In the genomic region with DNA sequence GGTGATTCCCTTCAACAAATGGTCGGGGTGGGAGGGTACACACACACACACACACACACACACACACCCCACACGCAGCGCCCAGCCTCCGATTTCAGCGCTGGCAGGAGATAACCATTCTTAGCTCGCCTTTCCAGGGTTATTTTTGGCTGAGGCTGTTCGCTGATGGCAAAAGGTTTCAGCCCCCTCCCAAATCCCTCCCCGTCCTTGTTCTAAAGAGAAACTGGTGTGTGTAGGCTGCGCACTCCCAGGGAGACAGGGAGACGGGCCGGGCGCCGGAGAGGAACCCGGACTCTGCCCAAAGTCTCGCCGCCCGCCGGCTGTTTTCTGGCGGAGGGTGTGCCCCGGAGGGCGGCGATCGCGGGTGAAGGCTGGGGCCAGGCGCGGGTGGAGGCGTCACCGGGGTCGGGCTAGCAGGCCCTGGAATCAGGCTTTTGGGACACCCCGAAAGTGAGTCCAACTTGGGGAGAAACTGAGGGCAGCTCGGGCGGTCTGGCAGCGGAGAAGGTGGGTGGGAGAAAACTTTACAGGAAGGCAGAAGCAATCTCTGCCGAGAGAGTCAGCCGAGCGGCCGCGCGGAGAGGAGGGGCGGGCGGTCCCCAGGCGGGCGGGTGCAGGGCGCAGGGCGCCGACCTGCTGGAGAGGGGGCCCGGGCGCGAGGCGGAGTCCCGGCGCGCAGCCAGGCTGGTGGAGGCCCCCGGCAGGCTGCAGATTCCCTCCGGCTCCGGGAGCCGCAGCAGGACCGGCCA, we compare ENCODE assay signal across 9 cellular contexts. TPM values are rescaled to one million over a fixed set of nuclear protein-coding genes. Genes with fewer than 3 reads are reported as not detected.
A peak's percentile ranks its signal among the peaks of the same experiment; 100 is the strongest.
DNase-seq lines count a peak whose midpoint lies in the region; ATAC-seq, FAIRE-seq and TF ChIP-seq lines count a peak whose summit lies in the region.
"Not testable (repeated sequence)": the region's sequence is repeated elsewhere in the genome, so short reads cannot be mapped to it uniquely, and the experiment has no call there.
"Had no signal": no experiment of that assay in that cellular context is flagged by ENCODE, and none has a peak within 500 bp of the region (broad histone marks: within the 10 kb centered on the region; RNA-seq: fewer than 3 reads in every experiment).

TSS of gene PGM5 (plus strand) at position 242 of the 749 bp plus-strand sequence. CDS start 517 bp downstream, outside the sequence.

- peak within 1 kb of the TSS; percentile 48 for H3K4me3 ChIP-seq in A549
- H3K4me3 ChIP-seq in colonic mucosa = peak within 1 kb of the TSS; percentile 43
- H3K4me3 ChIP-seq in right atrium auricular region = peak within 1 kb of the TSS; percentile 83
- peak within 1 kb of the TSS; percentile 56 to 71 (median 68) for H3K4me3 ChIP-seq in skeletal muscle tissue (ENCODE audit: low read length in 3 of 3)

- not testable (repeated sequence) for H3K36me3 Mint-ChIP-seq in activated CD8-positive, alpha-beta T cell treated with anti-CD3 and anti-CD28 coated beads, Interleukin-2, amount 10 ng/mL, durations not matched to agents 7 days and 5 days (ENCODE audit: low read depth)

- not testable (repeated sequence) for H3K27me3 ChIP-seq in colonic mucosa; right atrium auricular region; skeletal muscle tissue (ENCODE audit: control insufficient read depth in 3 of 3, insufficient read depth in 3 of 3, low read length in 3 of 3)

- H3K4me2 ChIP-seq in A549 = peak within 1 kb of the TSS; percentile 83

- FAIRE-seq in A549 (lab: Jason Lieb, UNC) = not testable (repeated sequence)

- H3K27me3 Mint-ChIP-seq in activated CD8-positive, alpha-beta T cell treated with anti-CD3 and anti-CD28 coated beads, Interleukin-2, amount 10 ng/mL, durations not matched to agents 7 days and 5 days (ENCODE audit: low read depth) = peaks cover 19% of the 10 kb centered on the region

- POLR2A ChIA-PET in A549 (lab: Yijun Ruan, JAX); activated CD8-positive, alpha-beta T cell treated with anti-CD3 and anti-CD28 coated beads, Interleukin-2, amount 10 ng/mL, durations not matched to agents 7 days and 5 days (lab: Charles Lee): not testable (repeated sequence)

- not testable (repeated sequence) for H3K9me3 Mint-ChIP-seq in activated CD8-positive, alpha-beta T cell treated with anti-CD3 and anti-CD28 coated beads, Interleukin-2, amount 10 ng/mL, durations not matched to agents 7 days and 5 days (ENCODE audit: insufficient read depth)

- under 1% methylated on average over 32 of the region's 58 CpGs for WGBS in A549 (ENCODE audit: missing lambda C conversion rate)

- H3K9ac ChIP-seq in colonic mucosa (ENCODE audit: low read depth in 2 of 2, low read length in 2 of 2) = not testable (repeated sequence)
- peak within 1 kb of the TSS; percentile 51 to 81 (median 70) for H3K9ac ChIP-seq in skeletal muscle tissue (ENCODE audit: low read depth in 1 of 3, low read length in 3 of 3)

- ATAC-seq in A549 (peak; percentile 74 to 84), GM18498 (IDR thresholded peaks at IDR 0.05; ENCODE audit: unreplicated experiment) (peak; percentile 72), HG03354 (IDR thresholded peaks at IDR 0.05; ENCODE audit: poor library complexity, severe bottlenecking, unreplicated experiment) (peak; percentile 61)
- ATAC-seq in activated CD8-positive, alpha-beta T cell treated with anti-CD3 and anti-CD28 coated beads, Interleukin-2, amount 10 ng/mL, durations not matched to agents 7 days and 5 days = peak; percentile 72

- not testable (repeated sequence) for TF ChIP-seq POLR2A in A549 (IDR thresholded peaks at IDR 0.05; ENCODE audit: low read length)

- CTCF ChIA-PET in A549 (lab: Yijun Ruan, JAX) = interaction anchor here (0.5 kb wide), 1 partner anchor 151 kb away, joined by 4 read pairs; no protein-coding TSS in a partner anchor
- CTCF ChIA-PET in activated CD8-positive, alpha-beta T cell treated with anti-CD3 and anti-CD28 coated beads, Interleukin-2, amount 10 ng/mL, durations not matched to agents 7 days and 5 days (lab: Charles Lee) = interaction anchor here (0.5 kb wide), 1 partner anchor 214 kb away, joined by 4 read pairs; no protein-coding TSS in a partner anchor

- peak within 1 kb of the TSS; percentile 38 for H3K4me3 Mint-ChIP-seq in activated CD8-positive, alpha-beta T cell treated with anti-CD3 and anti-CD28 coated beads, Interleukin-2, amount 10 ng/mL, durations not matched to agents 7 days and 5 days

- H3K27ac ChIP-seq in A549 = peak within 1 kb of the TSS in 1 of 2 experiments; percentile 41; a peak in 1 of 6 replicates
- not testable (repeated sequence) for H3K27ac ChIP-seq in colonic mucosa
- H3K27ac ChIP-seq in right atrium auricular region = peak within 1 kb of the TSS; percentile 93 to 96
- H3K27ac ChIP-seq in skeletal muscle tissue (ENCODE audit: low read depth, low read length) = peak within 1 kb of the TSS; percentile 83

- intact Hi-C loops in colonic mucosa (cut with DNase I) = loop anchor here (10.0 kb wide), 1 partner anchor 148 kb away; no protein-coding TSS in a partner anchor

- not testable (repeated sequence) for TF ChIP-seq RAD21 in A549 (conservative IDR thresholded peaks at IDR 0.05 in 1 of 2, IDR thresholded peaks at IDR 0.05 in 1 of 2)

- not testable (repeated sequence) for H3K4me1 ChIP-seq in A549; colonic mucosa; right atrium auricular region; skeletal muscle tissue (ENCODE audit: control insufficient read depth in 3 of 3, insufficient read depth in 3 of 3, low read length in 3 of 3)

- not testable (repeated sequence) for H3K4me1 Mint-ChIP-seq in activated CD8-positive, alpha-beta T cell treated with anti-CD3 and anti-CD28 coated beads, Interleukin-2, amount 10 ng/mL, durations not matched to agents 7 days and 5 days (ENCODE audit: low read depth)

- not testable (repeated sequence) for H3K9me3 ChIP-seq in A549; colonic mucosa; right atrium auricular region; skeletal muscle tissue (ENCODE audit: control insufficient read depth in 3 of 3, low read length in 3 of 3)

- not testable (repeated sequence) for H3K27ac Mint-ChIP-seq in activated CD8-positive, alpha-beta T cell treated with anti-CD3 and anti-CD28 coated beads, Interleukin-2, amount 10 ng/mL, durations not matched to agents 7 days and 5 days

- DNase-seq in A549 (ENCODE audit: low read depth in 1 of 2, low spot score in 1 of 2); activated CD8-positive, alpha-beta T cell treated with anti-CD3 and anti-CD28 coated beads, Interleukin-2, amount 10 ng/mL, durations not matched to agents 7 days and 5 days; mucosa of gallbladder (ENCODE audit: low spot score): not testable (repeated sequence)
- DNase-seq in colonic mucosa (peak; percentile 46), right atrium auricular region (ENCODE audit: low spot score) (peak; percentile 72)

- not testable (repeated sequence) for TF ChIP-seq CTCF in A549 (IDR thresholded peaks at IDR 0.05); colonic mucosa (IDR thresholded peaks at IDR 0.05); right atrium auricular region (IDR thresholded peaks at IDR 0.05)

- TF ChIP-seq EP300 in A549 (IDR thresholded peaks at IDR 0.05) = not testable (repeated sequence)

- H3K36me3 ChIP-seq in colonic mucosa; right atrium auricular region; skeletal muscle tissue (ENCODE audit: control insufficient read depth in 3 of 3, insufficient read depth in 3 of 3, low read length in 3 of 3): not testable (repeated sequence)

RNA-seq across cellular contexts. Expression of gene PGM5, which starts in this region (rescaled TPM):
- polyA plus RNA-seq in A549 (2011; rRNA removed) (0.17 and 0.18 TPM in 2 replicates), A549 (2017; fragmentation: RNase III; extraction: RNeasy Plus Mini Kit Qiagen cat#74134 plus additional on column Dnase treatment) (not detected in 3 replicates)
- 0.01 and 0.03 TPM in 2 replicates for polyA plus RNA-seq in A549 (2012; cell fraction: cytosol; rRNA removed)
- 0.05 TPM in 1 of 2 replicates, not detected in the other for polyA plus RNA-seq in A549 (2012; cell fraction: nucleus; rRNA removed)
- 0.10 and 0.45 TPM in 2 replicates for polyA minus RNA-seq in A549 (2011; rRNA and poly(A)+ RNA removed)
- not detected for total RNA-seq in activated CD8-positive, alpha-beta T cell treated with anti-CD3 and anti-CD28 coated beads, Interleukin-2, amount 10 ng/mL, durations not matched to agents 7 days and 5 days
- total RNA-seq in colonic mucosa (10 to 100 TPM in 1 of 2 donors, 1 to 10 TPM in 1; 7.7 to 48.6 TPM), right atrium auricular region (100 to 1,000 TPM; 274 to 281 TPM), mucosa of gallbladder (96.0 TPM), skeletal muscle tissue (69.4 TPM)
- total RNA-seq: A172 had no signal

Comparison
In these comparisons a context has a peak if more than half of its experiments do, and no peak if none do; other contexts are left out.
1. RNA of gene PGM5 (total RNA-seq): 274 to 281 TPM in right atrium auricular region, 96.0 TPM in mucosa of gallbladder (single experiment), 69.4 TPM in skeletal muscle tissue (single experiment) and 7.7 to 48.6 TPM in colonic mucosa; not detected in activated CD8-positive, alpha-beta T cell treated with anti-CD3 and anti-CD28 coated beads, Interleukin-2, amount 10 ng/mL, durations not matched to agents 7 days and 5 days; every median in the first group is over 4 times any median in the second.
2. Peak in ATAC-seq, H3K4me3 ChIP-seq and H3K4me2 ChIP-seq in A549; RNA of the gene not detected or under 1 TPM.
3. Peak in ATAC-seq in activated CD8-positive, alpha-beta T cell treated with anti-CD3 and anti-CD28 coated beads, Interleukin-2, amount 10 ng/mL, durations not matched to agents 7 days and 5 days; RNA of the gene not detected or under 1 TPM.
4. Peak in every context shown above with its lines, with median percentiles within 50 percentile points of each other: ATAC-seq and H3K4me3 ChIP-seq.